8 cellular contexts compared by ENCODE assay signal in genomic region chr19:1241417-1242095, GRCh38. TPM values are rescaled to one million over a fixed set of nuclear protein-coding genes. Genes with fewer than 3 reads are reported as not detected.
A peak's percentile ranks its signal among the peaks of the same experiment; 100 is the strongest.
DNase-seq lines count a peak whose midpoint lies in the region; ATAC-seq, FAIRE-seq and TF ChIP-seq lines count a peak whose summit lies in the region.

ATP5F1D (plus strand) TSS chr19:1241751; CDS start chr19:1241851, 100 bp downstream.

- H3K9me3 ChIP-seq in right atrium auricular region = no peaks in the 10 kb centered on the region

- TF ChIP-seq POLR2A in GM10847 (IDR thresholded peaks at IDR 0.05; ENCODE audit: extremely low read depth, insufficient read length) = peak; percentile 52

- H3K4me1 ChIP-seq in right atrium auricular region = peaks cover 0 to 77% of the 10 kb centered on the region in 2 donors

- DNase-seq in NCI-H2029 treated with DMSO at 0.1 percent for 48 hours (lab: John Stamatoyannopoulos, UW) = peak; percentile 58
- peak; percentile 82 for DNase-seq in T-helper 22 cell (ENCODE audit: low read depth)
- peak; percentile 37 to 94 (median 89) for DNase-seq in anterior cingulate cortex (lab: John Stamatoyannopoulos, UW)
- peak; percentile 92 for DNase-seq in right atrium auricular region (ENCODE audit: low spot score)
- DNase-seq in pulmonary artery endothelial cell (ENCODE audit: low read depth, low spot score) = peak; percentile 71
- DNase-seq in urothelium cell line (ENCODE audit: low spot score) = peak; percentile 91

- no peak for TF ChIP-seq CTCF in right atrium auricular region (IDR thresholded peaks at IDR 0.05)

- H3K36me3 ChIP-seq in right atrium auricular region = peaks cover 3% of the 10 kb centered on the region

- peak; percentile 59 for ATAC-seq in HG02885 (IDR thresholded peaks at IDR 0.05; ENCODE audit: poor library complexity, unreplicated experiment)

- FAIRE-seq in urothelium cell line (lab: Jason Lieb, UNC) = peak; percentile 69

- peak within 1 kb of the TSS; percentile 99 for H3K27ac ChIP-seq in right atrium auricular region

- peak within 1 kb of the TSS; percentile 85 to 89 for H3K4me3 ChIP-seq in right atrium auricular region

- H3K27me3 ChIP-seq in right atrium auricular region = no peaks in the 10 kb centered on the region

RNA-seq across cellular contexts. Expression of gene ATP5F1D, which starts in this region (rescaled TPM):
- 100 to 1,000 TPM; 193 to 269 TPM for total RNA-seq in right atrium auricular region
- 21.4 and 28.9 TPM in 2 replicates for total RNA-seq in pulmonary artery endothelial cell

Comparison
In these comparisons a context has a peak if more than half of its experiments do, and no peak if none do; other contexts are left out.
1. Peak in every context shown above with its lines: DNase-seq, ATAC-seq, H3K4me3 ChIP-seq and H3K27ac ChIP-seq.